Comparison of ENCODE assay signal across 27 cellular contexts in the genomic region with DNA sequence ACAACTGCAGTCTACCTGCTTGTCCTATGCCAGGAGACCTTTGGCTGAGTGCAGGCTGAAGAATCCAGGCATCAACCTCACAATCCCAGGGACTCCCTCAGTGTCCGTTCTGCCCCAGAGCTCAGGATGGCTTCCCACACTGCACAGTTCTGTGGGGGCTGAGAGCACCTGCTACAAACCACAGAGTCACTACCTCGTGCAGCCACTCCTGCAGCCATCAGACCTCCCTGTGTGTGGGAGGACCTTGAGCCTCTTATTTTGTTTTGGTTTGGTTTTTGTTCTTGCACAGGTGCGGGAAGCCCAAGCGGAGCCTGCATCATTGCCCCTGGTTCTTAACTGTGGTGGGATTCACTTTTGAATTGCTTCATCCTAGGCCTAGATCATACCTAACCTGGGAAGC. TPM values are rescaled to one million over a fixed set of nuclear protein-coding genes. Genes with fewer than 3 reads are reported as not detected.
"Had no signal": no experiment of that assay in that cellular context is flagged by ENCODE, and none has a peak within 500 bp of the region (broad histone marks: within the 10 kb centered on the region; RNA-seq: fewer than 3 reads in every experiment).

No MANE protein-coding gene starts in this region.

- H3K36me3 ChIP-seq: transverse colon, uterus had no signal

- ATAC-seq: activated CD4-positive, CD25-positive, alpha-beta regulatory T cell treated with anti-CD3 and anti-CD28 coated beads, Interleukin-2, amount 50 U/mL, for 24 hours; activated T-cell treated with anti-CD3 and anti-CD28 coated beads, Interleukin-2, amount 50 U/mL, for 4 hours; left ventricle myocardium superior; right cardiac atrium had no signal

- H3K9me3 ChIP-seq: esophagus muscularis mucosa, heart right ventricle, transverse colon, uterus had no signal

- H3K4me3 ChIP-seq: esophagus muscularis mucosa, heart right ventricle, skin epidermis, transverse colon, uterus had no signal

- DNase-seq: activated CD4-positive, alpha-beta T cell treated with anti-CD3 and anti-CD28 coated beads, Interleukin-2, amount 50 U/mL, for 1 hour; activated CD8-positive, alpha-beta memory T cell treated with anti-CD3 and anti-CD28 coated beads, Interleukin-2, amount 50 U/mL, for 4 hours; activated effector memory CD4-positive, alpha-beta T cell treated with Interleukin-2 at 50 U/mL for 16 hours; activated naive CD4-positive, alpha-beta T cell treated with anti-CD3 and anti-CD28 coated beads, Interleukin-2, amount 50 U/mL, for 16 hours; activated T-cell treated with anti-CD3 and anti-CD28 coated beads, Interleukin-2, amount 50 U/mL, for 4 hours; effector memory CD4-positive, alpha-beta T cell; heart right ventricle; left ventricle myocardium superior; naive B cell; right cardiac atrium; stimulated activated CD4-positive, alpha-beta T cell treated with anti-CD3 and anti-CD28 coated beads, Interleukin-15, amount 100 ng/mL, for 24 hours; stimulated activated CD4-positive, alpha-beta T cell treated with anti-CD3 and anti-CD28 coated beads, Interleukin-2, amount 100 ng/mL, for 48 hours; T-helper 9 cell; transverse colon; uterus had no signal

- H3K27me3 ChIP-seq: esophagus muscularis mucosa, heart right ventricle, transverse colon, uterus had no signal

- H3K4me1 ChIP-seq: esophagus muscularis mucosa, transverse colon, uterus had no signal

- H3K27ac ChIP-seq: esophagus muscularis mucosa, heart right ventricle, skin epidermis, transverse colon, uterus had no signal

- FAIRE-seq: bronchial epithelial cell, endothelial cell of umbilical vein had no signal

RNA-seq across cellular contexts. Expression of a gene that starts 31.0 kb away (rescaled TPM):
- total RNA-seq: activated T-cell treated with anti-CD3 and anti-CD28 coated beads, Interleukin-2, amount 50 U/mL, for 4 hours; bronchial epithelial cell; cerebellum; endothelial cell of umbilical vein; esophagus muscularis mucosa; heart right ventricle; kidney epithelial cell; left ventricle myocardium superior; mononuclear cell; neural crest cell; osteoblast; progenitor cell of endocrine pancreas; right cardiac atrium had no signal
- polyA plus RNA-seq: adipose tissue, heart right ventricle, right cardiac atrium had no signal
